23 cellular contexts compared by ENCODE assay signal in genomic region chr10:14271621-14272020, GRCh38. TPM values are rescaled to one million over a fixed set of nuclear protein-coding genes. Genes with fewer than 3 reads are reported as not detected.
"Had no signal": no experiment of that assay in that cellular context is flagged by ENCODE, and none has a peak within 500 bp of the region (broad histone marks: within the 10 kb centered on the region; RNA-seq: fewer than 3 reads in every experiment).

No MANE protein-coding gene starts in this region.

- ATAC-seq: Right ventricle myocardium inferior, SK-N-SH treated with all-trans-retinoic acid at 6 μM for 48 hours had no signal

- H3K36me3 ChIP-seq: MG63, Peyer's patch, SJCRH30 had no signal

- H3K27me3 ChIP-seq: MG63, Peyer's patch, SJCRH30 had no signal

- H3K9me3 ChIP-seq: MG63, Peyer's patch, SJCRH30 had no signal

- H3K27ac ChIP-seq: PC-9, Peyer's patch, SJCRH30 had no signal

- H3K4me1 ChIP-seq: Peyer's patch, SJCRH30 had no signal

- H3K4me3 ChIP-seq: MG63, PC-9, Peyer's patch, SJCRH30 had no signal

- H3K4me2 ChIP-seq: PC-9 had no signal

- DNase-seq: Karpas-422; KG1; MG63; NCI-H1092; NCI-H1105 treated with DMSO at 0.1 percent for 48 hours; NCI-H1417 treated with DMSO at 0.1 percent for 48 hours; NCI-H146; NCI-H1694 treated with DMSO at 0.1 percent for 48 hours; NCI-H1930; NCI-H2081; NCI-H2107; NCI-H2227 treated with DMSO at 0.1 percent for 48 hours; NCI-H524; NCI-H526 treated with DMSO at 0.1 percent for 48 hours; NCI-H748 treated with DMSO at 0.1 percent for 48 hours; NK-92 treated with Interleukin-12 subunit alpha and Interleukin-12 subunit beta, amount 100 ng/mL, for 24 hours; PC-9; Peyer's patch; SHP77 treated with DMSO at 0.1 percent for 48 hours; SJCRH30 had no signal

RNA-seq across cellular contexts. Expression of gene FRMD4A, which starts 59.1 kb away (rescaled TPM):
- total RNA-seq: HT-29 had no signal
